Comparison of ENCODE assay signal across 11 cellular contexts in genomic region chr16:19882641-19883040, GRCh38. TPM values are rescaled to one million over a fixed set of nuclear protein-coding genes. Genes with fewer than 3 reads are reported as not detected.
DNase-seq lines count a peak whose midpoint lies in the region; ATAC-seq and TF ChIP-seq lines count a peak whose summit lies in the region.
"Had no signal": no experiment of that assay in that cellular context is flagged by ENCODE, and none has a peak within 500 bp of the region (broad histone marks: within the 10 kb centered on the region; RNA-seq: fewer than 3 reads in every experiment).

No MANE protein-coding gene starts in this region.

- peak overlapping the region; percentile 84 for H3K4me3 ChIP-seq in iPS-15b (ENCODE audit: low read depth, low read length)

- TF ChIP-seq POLR2A in erythroblast (IDR thresholded peaks at IDR 0.05; ENCODE audit: low read length), result no peak

- H3K4me3 Mint-ChIP-seq in Calu3 (ENCODE audit: low read depth, unreplicated experiment), result peak overlapping the region; percentile 90
- peak overlapping the region; percentile 50 to 92 (median 59) for H3K4me3 Mint-ChIP-seq in T-cell

- CTCF ChIA-PET in Calu3 (lab: Charles Lee) (interaction anchor here (0.6 to 2.6 kb wide), 6 partner anchors 17 to 363 kb away, joined by 3 to 7 read pairs (median 3); no protein-coding TSS in a partner anchor), T-cell (lab: Charles Lee) (interaction anchor here in 1 of 2 donors (0.7 kb wide), 2 partner anchors 278 to 285 kb away, joined by 3 read pairs; no protein-coding TSS in a partner anchor)

- H3K9me3 ChIP-seq in iPS-15b (ENCODE audit: control insufficient read depth, insufficient read depth, low read length), result no peaks in the 10 kb centered on the region
- H3K9me3 ChIP-seq: transverse colon had no signal

- H3K4me1 Mint-ChIP-seq in Calu3 (ENCODE audit: low read depth, unreplicated experiment) (peaks cover 26% of the 10 kb centered on the region), T-cell (peaks cover 25 to 30% (median 25%) of the 10 kb centered on the region in 3 donors)

- ATAC-seq in T-cell (replicated peaks in 1 of 4) (no peak), HG03097 (IDR thresholded peaks at IDR 0.05; ENCODE audit: low FRiP score, unreplicated experiment) (no peak), GM21576 (IDR thresholded peaks at IDR 0.05; ENCODE audit: unreplicated experiment) (no peak)

- peaks cover 17% of the 10 kb centered on the region for H3K4me1 ChIP-seq in iPS-15b (ENCODE audit: control insufficient read depth, insufficient read depth, low read length)

- no peak for TF ChIP-seq CTCF in Calu3 (IDR thresholded peaks at IDR 0.05; ENCODE audit: unreplicated experiment)

- DNase-seq in Calu3 (peak; percentile 17), T-cell (no peak), putamen (ENCODE audit: low spot score) (peak; percentile 62), NCI-H187 (lab: John Stamatoyannopoulos, UW) (no peak), erythroblast (lab: John Stamatoyannopoulos, UW) (no peak)
- DNase-seq: activated CD4-positive, CD25-positive, alpha-beta regulatory T cell treated with anti-CD3 and anti-CD28 coated beads, Interleukin-2, amount 50 U/mL, for 72 hours; transverse colon had no signal

- BruUV-seq in Calu3 (replicated peaks; lab: Mats Ljungman, UMichigan), result no TSS peak

- H3K36me3 ChIP-seq in iPS-15b (ENCODE audit: control insufficient read depth, insufficient read depth, low read length), result peaks cover 15% of the 10 kb centered on the region
- H3K36me3 ChIP-seq: transverse colon had no signal

- H3K27ac Mint-ChIP-seq in Calu3 (ENCODE audit: unreplicated experiment) (peak overlapping the region; percentile 80), T-cell (no peak overlapping the region)

- peaks cover 73% of the 10 kb centered on the region for H3K36me3 Mint-ChIP-seq in Calu3 (ENCODE audit: insufficient read depth, unreplicated experiment)
- H3K36me3 Mint-ChIP-seq in T-cell, result no peaks in the 10 kb centered on the region

- intact Hi-C loops in Calu3 (cut with micrococcal nuclease; ENCODE audit: unreplicated experiment), result loop anchor here (2.0 to 5.0 kb wide), 2 partner anchors 164 to 180 kb away; partner anchors contain the start of genes IQCK and KNOP1

- POLR2A ChIA-PET in T-cell (lab: Charles Lee), result no interaction called here

- peak overlapping the region; percentile 74 for H3K9ac ChIP-seq in iPS-15b (ENCODE audit: low read depth, low read length)
- H3K9ac ChIP-seq: KMS-11 had no signal

- H3K9me3 Mint-ChIP-seq in Calu3 (ENCODE audit: low read depth, unreplicated experiment) (no peaks in the 10 kb centered on the region), T-cell (no peaks in the 10 kb centered on the region)

- peaks cover 15% of the 10 kb centered on the region for H3K27me3 ChIP-seq in iPS-15b (ENCODE audit: control insufficient read depth, insufficient read depth, low read length)

- H3K27me3 Mint-ChIP-seq in Calu3 (ENCODE audit: unreplicated experiment) (no peaks in the 10 kb centered on the region), T-cell (peaks cover 16 to 31% of the 10 kb centered on the region in 2 donors)

RNA-seq across cellular contexts. Expression of gene GPRC5B, which starts 2.0 kb away (rescaled TPM):
- 276 and 294 TPM in 2 replicates for total RNA-seq in Calu3 (2022)
- total RNA-seq in T-cell, result 1 to 10 TPM; 1.2 to 4.4 (median 1.4) TPM

Comparison
In these comparisons a context has a peak if more than half of its experiments do, and no peak if none do; other contexts are left out.
1. DNase-seq: peak in Calu3 (single experiment) and putamen (single experiment); none in T-cell (0 of 34), NCI-H187 (0 of 2) and erythroblast (0 of 2).
2. RNA of gene GPRC5B, which starts 2.0 kb away (total RNA-seq): 276 to 294 TPM in Calu3; 1.2 to 4.4 TPM in T-cell; every median in the first group is over 10 times any median in the second.